In genomic region chr18:43092539-43092938, GRCh38 we compare ENCODE assay signal across 27 cellular contexts. TPM values are rescaled to one million over a fixed set of nuclear protein-coding genes. Genes with fewer than 3 reads are reported as not detected.
"Had no signal": no experiment of that assay in that cellular context is flagged by ENCODE, and none has a peak within 500 bp of the region (broad histone marks: within the 10 kb centered on the region; RNA-seq: fewer than 3 reads in every experiment).

No MANE protein-coding gene starts in this region.

- H3K4me2 ChIP-seq: PC-9 had no signal

- H3K27ac ChIP-seq: PC-9, Peyer's patch, SJCRH30 had no signal

- ATAC-seq: Right ventricle myocardium inferior, SK-N-SH treated with all-trans-retinoic acid at 6 μM for 48 hours had no signal

- H2AFZ ChIP-seq: PC-9 had no signal

- H3K27me3 ChIP-seq: MG63, Peyer's patch, SJCRH30 had no signal

- H3K4me1 ChIP-seq: Peyer's patch, SJCRH30 had no signal

- H3K36me3 ChIP-seq: MG63, Peyer's patch, SJCRH30 had no signal

- H3K4me3 ChIP-seq: MG63, PC-9, Peyer's patch, SJCRH30 had no signal

- DNase-seq: KBM-7, MG63, MV-4-11, NCI-H1048, NCI-H1105, NCI-H1417, NCI-H1436 treated with DMSO at 0.1 percent for 48 hours, NCI-H1694, NCI-H187 treated with DMSO at 0.1 percent for 48 hours, NCI-H2029 treated with DMSO at 0.1 percent for 48 hours, NCI-H2171 treated with DMSO at 0.1 percent for 48 hours, NCI-H345, NCI-H446 treated with DMSO at 0.1 percent for 48 hours, NCI-H524, NCI-H526 treated with DMSO at 0.1 percent for 48 hours, NCI-H748 treated with DMSO at 0.1 percent for 48 hours, PC-9, Peyer's patch, SHP77 treated with DMSO at 0.1 percent for 48 hours, SJCRH30, T-helper 1 cell had no signal

- H3K9me3 ChIP-seq: MG63, Peyer's patch, SJCRH30 had no signal

RNA-seq across cellular contexts. Expression of gene RIT2, which starts 22.9 kb away (rescaled TPM):
- total RNA-seq: HT-29, LHCN-M2, OCI-LY7, PC-9, Peyer's patch, Right ventricle myocardium inferior, RPMI7951, SJCRH30 had no signal
